In genomic region chr19:38538386-38538785, GRCh38 we compare ENCODE assay signal across 12 cellular contexts.
A peak's percentile ranks its signal among the peaks of the same experiment; 100 is the strongest.
DNase-seq lines count a peak whose midpoint lies in the region; ATAC-seq and TF ChIP-seq lines count a peak whose summit lies in the region.
"Had no signal": no experiment of that assay in that cellular context is flagged by ENCODE, and none has a peak within 500 bp of the region (broad histone marks: within the 10 kb centered on the region; RNA-seq: fewer than 3 reads in every experiment).

No MANE protein-coding gene starts in this region.

- H3K27me3 ChIP-seq in CD8-positive, alpha-beta T cell (ENCODE audit: insufficient read depth, low read length) = no peaks in the 10 kb centered on the region
- H3K27me3 ChIP-seq in OCI-LY3 (ENCODE audit: low read depth, low read length) (peaks cover 7% of the 10 kb centered on the region; the same call in 1 of the 2 replicates), body of pancreas (no peaks in the 10 kb centered on the region), WERI-Rb-1 (ENCODE audit: insufficient read depth, low read depth, severe bottlenecking) (no peaks in the 10 kb centered on the region)

- H3K27ac Mint-ChIP-seq in CD8-positive, alpha-beta T cell = peak overlapping the region; percentile 85

- POLR2A ChIA-PET in CD8-positive, alpha-beta T cell (lab: Charles Lee) = interaction anchor here (0.5 to 1.1 kb wide), 2 partner anchors 23 to 99 kb away, joined by 3 to 4 read pairs; no protein-coding TSS in a partner anchor

- 0 out of 2 replicates have a peak overlapping the region, but pooled peaks have one; percentile 2 for H2AFZ ChIP-seq in OCI-LY3 (ENCODE audit: low read depth, low read length)

- no peaks in the 10 kb centered on the region for H3K9me3 Mint-ChIP-seq in CD8-positive, alpha-beta T cell

- H3K4me3 Mint-ChIP-seq in CD8-positive, alpha-beta T cell = peak overlapping the region; percentile 52
- H3K4me3 Mint-ChIP-seq: CD14-positive monocyte had no signal

- no peak for TF ChIP-seq POLR2A in body of pancreas (IDR thresholded peaks at IDR 0.05)

- H3K9ac ChIP-seq in OCI-LY3 (ENCODE audit: low read length) = no peak overlapping the region
- H3K9ac ChIP-seq: KMS-11 had no signal

- ATAC-seq in CD8-positive, alpha-beta T cell = no peak
- peak; percentile 53 for ATAC-seq in body of pancreas
- no peak for ATAC-seq in GM18870 (IDR thresholded peaks at IDR 0.05; ENCODE audit: unreplicated experiment)

- intact Hi-C loops in CD8-positive, alpha-beta T cell (cut with DNase I, micrococcal nuclease) = loop anchor here (2.0 kb wide), 2 partner anchors 24 to 80 kb away; partner anchors contain the start of gene EIF3K (in 1 of the 2)
- intact Hi-C loops in body of pancreas (cut with DNase I) = no loop called here

- H3K4me1 Mint-ChIP-seq in CD8-positive, alpha-beta T cell (ENCODE audit: low read depth) = peaks cover 34% of the 10 kb centered on the region

- CTCF ChIA-PET in CD8-positive, alpha-beta T cell (lab: Charles Lee) = interaction anchor here (1.5 to 2.1 kb wide), 3 partner anchors 9 to 96 kb away, joined by 5 to 12 read pairs (median 9); no protein-coding TSS in a partner anchor

- no peak for DNase-seq in CD8-positive, alpha-beta T cell
- DNase-seq in body of pancreas = peak; percentile 29 to 64 (median 46)
- peak; percentile 52 for DNase-seq in pons (ENCODE audit: low spot score)
- DNase-seq in foreskin melanocyte = no peak
- DNase-seq in WERI-Rb-1 = no peak
- no peak for DNase-seq in NCI-H2171 (lab: John Stamatoyannopoulos, UW)
- DNase-seq: stimulated activated CD4-positive, alpha-beta T cell treated with anti-CD3 and anti-CD28 coated beads, Interleukin-2, amount 100 ng/mL, for 48 hours had no signal

- peaks cover 5% of the 10 kb centered on the region for H3K9me3 ChIP-seq in CD8-positive, alpha-beta T cell (ENCODE audit: low read length)
- H3K9me3 ChIP-seq in OCI-LY3 (ENCODE audit: insufficient read depth, low read length) = peaks cover 10% of the 10 kb centered on the region
- peaks cover 0 to 11% (median 0%) of the 10 kb centered on the region in 3 donors for H3K9me3 ChIP-seq in body of pancreas
- peaks cover 10% of the 10 kb centered on the region for H3K9me3 ChIP-seq in WERI-Rb-1 (ENCODE audit: severe bottlenecking)
- H3K9me3 ChIP-seq: prostate gland had no signal

- no peak for TF ChIP-seq CTCF in CD8-positive, alpha-beta T cell (IDR thresholded peaks at IDR 0.05)
- no peak for TF ChIP-seq CTCF in OCI-LY3 (IDR thresholded peaks at IDR 0.05; ENCODE audit: low read depth, low read length)
- TF ChIP-seq CTCF in body of pancreas (IDR thresholded peaks at IDR 0.05) = no peak
- TF ChIP-seq CTCF in WERI-Rb-1 (IDR thresholded peaks at IDR 0.05; ENCODE audit: low read depth, low read length) = no peak

- no peaks in the 10 kb centered on the region for H3K36me3 Mint-ChIP-seq in CD8-positive, alpha-beta T cell
- H3K36me3 Mint-ChIP-seq: CD14-positive monocyte had no signal

- no peaks in the 10 kb centered on the region for H4K20me1 ChIP-seq in OCI-LY3 (ENCODE audit: insufficient read depth, low read length)

- no peaks in the 10 kb centered on the region for H3K36me3 ChIP-seq in CD8-positive, alpha-beta T cell (ENCODE audit: insufficient read depth, low read length)
- H3K36me3 ChIP-seq in OCI-LY3 (replicated peaks; ENCODE audit: low read depth, low read length) = peaks cover 9% of the 10 kb centered on the region
- H3K36me3 ChIP-seq in body of pancreas (replicated peaks in 1 of 2; ENCODE audit: insufficient read depth in 1 of 2, low read depth in 2 of 2) = no peaks in the 10 kb centered on the region
- H3K36me3 ChIP-seq in WERI-Rb-1 = no peaks in the 10 kb centered on the region
- H3K36me3 ChIP-seq: prostate gland had no signal

- no peaks in the 10 kb centered on the region for H3K27me3 Mint-ChIP-seq in CD8-positive, alpha-beta T cell (ENCODE audit: low read depth)

- 14 to 21% methylated on average over 3 of the region's 3 CpGs for WGBS in body of pancreas, 2 donors

- H3K4me2 ChIP-seq in OCI-LY3 (ENCODE audit: low read length) = no peak overlapping the region
- H3K4me2 ChIP-seq: KMS-11 had no signal

- no peaks in the 10 kb centered on the region for H3K79me2 ChIP-seq in OCI-LY3 (ENCODE audit: low read length)

- peak overlapping the region; percentile 11 for H3K4me3 ChIP-seq in CD8-positive, alpha-beta T cell (ENCODE audit: low read depth, low read length)
- H3K4me3 ChIP-seq in OCI-LY3 (ENCODE audit: low read length) (no peak overlapping the region), body of pancreas (no peak overlapping the region), WERI-Rb-1 (ENCODE audit: low read depth, low read length) (no peak overlapping the region)
- H3K4me3 ChIP-seq: prostate gland had no signal

- no peak overlapping the region for H3K27ac ChIP-seq in CD8-positive, alpha-beta T cell (ENCODE audit: low read depth, low read length)
- H3K27ac ChIP-seq in OCI-LY3 (ENCODE audit: low read length) = no peak overlapping the region
- peak overlapping the region in 3 of 4 donors; percentile 1 to 72 (median 61) for H3K27ac ChIP-seq in body of pancreas
- no peak overlapping the region for H3K27ac ChIP-seq in WERI-Rb-1
- H3K27ac ChIP-seq: KMS-11, prostate gland had no signal

- peaks cover 35% of the 10 kb centered on the region for H3K4me1 ChIP-seq in CD8-positive, alpha-beta T cell (ENCODE audit: insufficient read depth, low read length)
- H3K4me1 ChIP-seq in OCI-LY3 (ENCODE audit: low read length) (peaks cover 7% of the 10 kb centered on the region), body of pancreas (peaks cover 19% of the 10 kb centered on the region)
- H3K4me1 ChIP-seq: prostate gland had no signal

Comparison
In these comparisons a context has a peak if more than half of its experiments do, and no peak if none do; other contexts are left out.
1. DNase-seq: peak in body of pancreas (4 of 4) and pons (single experiment); none in CD8-positive, alpha-beta T cell (0 of 7), foreskin melanocyte (single experiment), WERI-Rb-1 (single experiment) and NCI-H2171 (single experiment).
2. H3K27ac ChIP-seq: peak in body of pancreas (3 of 4); none in CD8-positive, alpha-beta T cell (single experiment), OCI-LY3 (single experiment) and WERI-Rb-1 (single experiment).